Comparison of ENCODE assay signal across 9 cellular contexts in genomic region chr2:173401716-173402326, GRCh38. TPM values are rescaled to one million over a fixed set of nuclear protein-coding genes. Genes with fewer than 3 reads are reported as not detected.
DNase-seq lines count a peak whose midpoint lies in the region; ATAC-seq and TF ChIP-seq lines count a peak whose summit lies in the region.
"Had no signal": no experiment of that assay in that cellular context is flagged by ENCODE, and none has a peak within 500 bp of the region (broad histone marks: within the 10 kb centered on the region; RNA-seq: fewer than 3 reads in every experiment).

No MANE protein-coding gene starts in this region.

- H3K9ac ChIP-seq in H9 (ENCODE audit: extremely low read depth, insufficient read length, low read length) (no peak overlapping the region), NT2/D1 (ENCODE audit: insufficient read length, low read depth) (peak overlapping the region; percentile 57), colonic mucosa (ENCODE audit: low read depth in 2 of 2, low read length in 2 of 2) (no peak overlapping the region)

- H3K27me3 ChIP-seq in H9 (ENCODE audit: insufficient read depth, low read length) (no peaks in the 10 kb centered on the region), NT2/D1 (ENCODE audit: insufficient read depth, insufficient read length) (peaks cover 11% of the 10 kb centered on the region), gastrocnemius medialis (no peaks in the 10 kb centered on the region), colonic mucosa (peaks cover 3% of the 10 kb centered on the region)

- WGBS in H9 (ENCODE audit: extremely low coverage, insufficient read length, low lambda C conversion rate) = no CpG with 5 or more reads among the region's 7 CpGs

- no peak for TF ChIP-seq POLR2A in gastrocnemius medialis (IDR thresholded peaks at IDR 0.05)

- no peak overlapping the region for H4K91ac ChIP-seq in H9 (ENCODE audit: insufficient read length, low read depth, low read length)

- H3K4me1 ChIP-seq in H9 (ENCODE audit: insufficient read depth, low read length) (peaks cover 8% of the 10 kb centered on the region; the same call in 1 of the 2 replicates), NT2/D1 (ENCODE audit: insufficient read depth, insufficient read length) (no peaks in the 10 kb centered on the region), gastrocnemius medialis (peaks cover 5 to 13% of the 10 kb centered on the region in 2 donors), colonic mucosa (no peaks in the 10 kb centered on the region)

- H3K4me1 Mint-ChIP-seq in H9 = peaks cover 29 to 32% of the 10 kb centered on the region in 2 experiments

- H3T11ph ChIP-seq in H9 (ENCODE audit: low read length) = no peak overlapping the region

- peaks cover 19% of the 10 kb centered on the region for H3K27me3 Mint-ChIP-seq in H9 (ENCODE audit: low read depth)

- H3K18ac ChIP-seq in H9 (ENCODE audit: insufficient read length, low read depth, low read length) = no peak overlapping the region

- no peak overlapping the region; a peak in 1 of 7 replicates for H3K27ac Mint-ChIP-seq in H9

- no peak overlapping the region for H2BK12ac ChIP-seq in H9 (ENCODE audit: insufficient read length, low read depth, low read length)

- no peak overlapping the region for H2BK120ac ChIP-seq in H9 (ENCODE audit: low read depth, low read length, poor library complexity, severe bottlenecking)

- H2BK20ac ChIP-seq in H9 (ENCODE audit: low read depth, low read length, poor library complexity, severe bottlenecking) = no peak overlapping the region

- peaks cover 2% of the 10 kb centered on the region for H3K23me2 ChIP-seq in H9 (ENCODE audit: insufficient read length, low read depth, low read length, poor library complexity, severe bottlenecking)

- H3K79me2 ChIP-seq in H9 (ENCODE audit: insufficient read depth, low read length) = no peaks in the 10 kb centered on the region

- H3K4ac ChIP-seq in H9 (ENCODE audit: low read depth, low read length) = no peak overlapping the region

- no peak overlapping the region for H3K23ac ChIP-seq in H9 (ENCODE audit: insufficient read length, low read depth, low read length)

- H3K4me3 Mint-ChIP-seq in H9 = peak overlapping the region; percentile 59 to 67

- no peak overlapping the region for H2AK5ac ChIP-seq in H9 (ENCODE audit: insufficient read length, low read length)

- no peaks in the 10 kb centered on the region for H3K36me3 Mint-ChIP-seq in H9 (ENCODE audit: insufficient read depth in 1 of 3, low read depth in 3 of 3)

- DNase-seq in H9 = no peak
- no peak for DNase-seq in NT2/D1 (ENCODE audit: low read depth, low spot score)
- DNase-seq in fibroblast of villous mesenchyme (ENCODE audit: low read depth) = no peak
- no peak for DNase-seq in gastrocnemius medialis
- DNase-seq in iPS-NIHi7 (ENCODE audit: extremely low spot score) = no peak
- DNase-seq in NCI-H1092 (lab: John Stamatoyannopoulos, UW) = no peak
- no peak for DNase-seq in colonic mucosa
- DNase-seq: cortex of kidney had no signal

- TF ChIP-seq CTCF in H9 (conservative IDR thresholded peaks at IDR 0.05) = no peak
- TF ChIP-seq CTCF in fibroblast of villous mesenchyme (IDR thresholded peaks at IDR 0.05; ENCODE audit: insufficient read depth, low read depth, low read length) = no peak
- TF ChIP-seq CTCF in gastrocnemius medialis (IDR thresholded peaks at IDR 0.05 in 4 of 5, conservative IDR thresholded peaks at IDR 0.05 in 1 of 5) = no peak
- TF ChIP-seq CTCF in colonic mucosa (IDR thresholded peaks at IDR 0.05) = no peak

- no peak overlapping the region for H4K5ac ChIP-seq in H9 (ENCODE audit: insufficient read length, low read depth, low read length)

- intact Hi-C loops in gastrocnemius medialis (cut with DNase I; ENCODE audit: low total_unique reads) = loop anchor here (1.0 to 10.0 kb wide), 6 partner anchors 47 to 939 kb away; no protein-coding TSS in a partner anchor
- intact Hi-C loops in colonic mucosa (cut with DNase I) = loop anchor here (2.0 to 10.0 kb wide), 4 partner anchors 165 to 941 kb away; no protein-coding TSS in a partner anchor

- no peaks in the 10 kb centered on the region for H3K79me1 ChIP-seq in H9 (ENCODE audit: insufficient read depth, low read depth, low read length, poor library complexity, severe bottlenecking)

- no peak overlapping the region for H3K14ac ChIP-seq in H9 (ENCODE audit: insufficient read depth, low read length)

- H3K9me3 ChIP-seq in H9 (ENCODE audit: control insufficient read depth, low read depth, low read length) (no peaks in the 10 kb centered on the region), NT2/D1 (ENCODE audit: insufficient read depth, low read length) (no peaks in the 10 kb centered on the region), gastrocnemius medialis (no peaks in the 10 kb centered on the region), colonic mucosa (no peaks in the 10 kb centered on the region)

- H3K56ac ChIP-seq in H9 (ENCODE audit: insufficient read length, low read depth, low read length) = no peak overlapping the region

- ATAC-seq in gastrocnemius medialis (peak in 1 of 2 donors; percentile 45), HG02759 (IDR thresholded peaks at IDR 0.05; ENCODE audit: unreplicated experiment) (no peak)

- H3K4me3 ChIP-seq in NT2/D1 (ENCODE audit: insufficient read length, low read depth) (peak overlapping the region; percentile 19), fibroblast of villous mesenchyme (ENCODE audit: low read depth, low read length) (peak overlapping the region; percentile 33), gastrocnemius medialis (peak overlapping the region; percentile 21 to 50 (median 45)), colonic mucosa (no peak overlapping the region)

- H3K27ac ChIP-seq in H9 (ENCODE audit: insufficient read length, low read depth, low read length) = no peak overlapping the region
- H3K27ac ChIP-seq in gastrocnemius medialis = peak overlapping the region in 1 of 4 donors; percentile 35
- no peak overlapping the region for H3K27ac ChIP-seq in colonic mucosa

- H2BK5ac ChIP-seq in H9 (ENCODE audit: insufficient read length, low read length) = no peak overlapping the region

- H3K9me3 Mint-ChIP-seq in H9 = no peaks in the 10 kb centered on the region

- no peaks in the 10 kb centered on the region for H4K20me1 ChIP-seq in H9 (ENCODE audit: control insufficient read depth, insufficient read depth, insufficient read length)

- in situ Hi-C loops in gastrocnemius medialis (cut with MboI; ENCODE audit: low sequenced_read_pairs in 4 of 4) = loop anchor here (5.0 to 25.0 kb wide), 6 partner anchors 40 to 943 kb away; partner anchors contain the start of gene SP9 (in 1 of the 4)

- no peaks in the 10 kb centered on the region for H3K36me3 ChIP-seq in NT2/D1 (ENCODE audit: insufficient read depth, insufficient read length, low read length)
- H3K36me3 ChIP-seq in gastrocnemius medialis = no peaks in the 10 kb centered on the region
- H3K36me3 ChIP-seq in colonic mucosa = no peaks in the 10 kb centered on the region

- peak overlapping the region; percentile 11 for H2AFZ ChIP-seq in H9 (ENCODE audit: low read length)

- H3K4me2 ChIP-seq in H9 (ENCODE audit: insufficient read depth, insufficient read length, low read length) = peak overlapping the region; percentile 68

- H2BK15ac ChIP-seq in H9 (ENCODE audit: low read depth, low read length) = no peak overlapping the region

- H4K8ac ChIP-seq in H9 (replicated peaks; ENCODE audit: insufficient read length, low read depth, low read length) = no peak overlapping the region

RNA-seq across cellular contexts. Expression of gene CDCA7, which starts 47.1 kb away (rescaled TPM):
- total RNA-seq in H9 (2021) (48.9 and 50.3 TPM in 2 replicates), fibroblast of villous mesenchyme (5.5 and 5.6 TPM in 2 replicates), gastrocnemius medialis (1 to 10 TPM in 3 of 4 donors, not detected in 1; 1.1 to 3.3 (median 1.4) TPM), colonic mucosa (10 to 100 TPM; 30.0 to 75.8 TPM)
